In the genomic region with DNA sequence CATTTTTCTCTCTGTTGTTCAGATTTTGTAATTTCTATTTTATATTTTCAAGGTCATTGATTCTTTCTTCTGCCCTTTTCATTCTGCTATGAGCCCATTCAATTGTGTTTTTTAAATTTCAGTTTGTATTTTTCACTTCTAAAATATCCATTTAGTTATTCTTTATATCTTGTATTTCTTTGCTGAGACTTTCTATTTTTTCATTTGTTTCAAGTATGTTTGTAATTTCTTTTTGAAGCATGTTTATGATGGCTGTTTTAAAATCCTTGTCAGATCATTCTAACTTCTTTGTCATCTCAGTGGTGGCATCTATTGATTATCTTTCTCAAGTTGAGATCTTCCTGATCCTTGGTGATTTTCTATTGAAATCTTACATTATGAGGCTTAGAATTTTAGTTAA, we compare ENCODE assay signal across 26 cellular contexts.
"Had no signal": no experiment of that assay in that cellular context is flagged by ENCODE, and none has a peak within 500 bp of the region (broad histone marks: within the 10 kb centered on the region; RNA-seq: fewer than 3 reads in every experiment).

No MANE protein-coding gene starts in this region.

- FAIRE-seq: endometrium, small intestine had no signal

- H3K9me3 ChIP-seq: esophagus squamous epithelium, lower lobe of right lung, right lobe of liver, thyroid gland had no signal

- H3K36me3 Mint-ChIP-seq: natural killer cell had no signal

- H3K4me1 ChIP-seq: lower lobe of right lung had no signal

- H3K9ac ChIP-seq: parathyroid adenoma had no signal

- H2AFZ ChIP-seq: parathyroid adenoma had no signal

- H3K4me3 ChIP-seq: esophagus squamous epithelium, heart right ventricle, lower lobe of right lung, right lobe of liver, thyroid gland had no signal

- DNase-seq: cortex of kidney; effector memory CD8-positive, alpha-beta T cell; erythroblast; esophagus squamous epithelium; foreskin melanocyte; glutamatergic neuron; heart right ventricle; hypothalamus; immature natural killer cell; islet precursor cell; left ventricle myocardium superior; lower lobe of right lung; natural killer cell; occipital lobe; right lobe of liver; small intestine; stimulated activated CD4-positive, alpha-beta T cell treated with anti-CD3 and anti-CD28 coated beads, Interleukin-15, amount 100 ng/mL, for 24 hours; stimulated activated CD4-positive, alpha-beta T cell treated with anti-CD3 and anti-CD28 coated beads, Interleukin-2, amount 100 ng/mL, for 48 hours; stimulated activated naive B cell treated with anti-CD40 and anti-IgM and Interleukin-4, amounts not matched to agents 10 μg/mL and 1 μg/mL and 100 μg/mL, for 72 hours; stimulated activated naive CD8-positive, alpha-beta T cell treated with anti-CD3 and anti-CD28 coated beads, Interleukin-15, amount 100 ng/mL, for 72 hours; thyroid gland; trophoblast cell had no signal

- H3K36me3 ChIP-seq: esophagus squamous epithelium, heart right ventricle, lower lobe of right lung, right lobe of liver, thyroid gland had no signal

- H3K27ac ChIP-seq: esophagus squamous epithelium, heart right ventricle, lower lobe of right lung, parathyroid adenoma, right lobe of liver, thyroid gland had no signal

- H3K27me3 Mint-ChIP-seq: effector memory CD8-positive, alpha-beta T cell; memory B cell; progenitor cell of endocrine pancreas; stimulated activated naive CD8-positive, alpha-beta T cell treated with anti-CD3 and anti-CD28 coated beads, Interleukin-15, amount 100 ng/mL, for 72 hours had no signal

- H3K27me3 ChIP-seq: esophagus squamous epithelium, right lobe of liver, thyroid gland had no signal

- H3K79me2 ChIP-seq: parathyroid adenoma had no signal

- ATAC-seq: effector memory CD8-positive, alpha-beta T cell; heart right ventricle; left ventricle myocardium superior; lower lobe of right lung; natural killer cell; right lobe of liver; stimulated activated naive B cell treated with anti-CD40 and anti-IgM and Interleukin-4, amounts not matched to agents 10 μg/mL and 1 μg/mL and 100 μg/mL, for 72 hours; stimulated activated naive CD8-positive, alpha-beta T cell treated with anti-CD3 and anti-CD28 coated beads, Interleukin-15, amount 100 ng/mL, for 72 hours had no signal

- H3K4me3 Mint-ChIP-seq: effector memory CD8-positive, alpha-beta T cell; immature natural killer cell; memory B cell; natural killer cell; stimulated activated naive B cell treated with anti-CD40 and anti-IgM and Interleukin-4, amounts not matched to agents 10 μg/mL and 1 μg/mL and 100 μg/mL, for 72 hours; stimulated activated naive CD8-positive, alpha-beta T cell treated with anti-CD3 and anti-CD28 coated beads, Interleukin-15, amount 100 ng/mL, for 72 hours had no signal

- H3K27ac Mint-ChIP-seq: immature natural killer cell; memory B cell; natural killer cell; progenitor cell of endocrine pancreas; stimulated activated naive B cell treated with anti-CD40 and anti-IgM and Interleukin-4, amounts not matched to agents 10 μg/mL and 1 μg/mL and 100 μg/mL, for 72 hours had no signal
